ENCODE assay signal across 9 cellular contexts in the genomic region with DNA sequence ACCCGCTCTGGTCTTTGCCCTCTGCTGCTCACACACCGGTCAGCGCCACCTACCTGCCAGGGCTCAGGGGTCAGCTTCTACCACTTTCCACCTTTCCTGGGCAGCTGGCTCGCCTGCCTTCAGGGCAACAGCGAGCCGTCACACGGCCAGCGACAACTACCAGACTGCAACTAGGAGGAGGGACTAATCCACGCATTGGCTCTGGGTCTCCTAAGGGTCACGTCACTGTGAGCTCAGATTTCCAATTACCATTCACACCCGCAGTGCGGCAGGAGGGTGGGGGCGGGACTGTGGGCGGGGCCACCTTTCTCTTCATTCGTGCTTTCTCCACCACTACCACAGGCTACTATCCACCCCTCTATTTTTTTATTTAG. TPM values are rescaled to one million over a fixed set of nuclear protein-coding genes. Genes with fewer than 3 reads are reported as not detected.
DNase-seq lines count a peak whose midpoint lies in the region; ATAC-seq and TF ChIP-seq lines count a peak whose summit lies in the region.
"Had no signal": no experiment of that assay in that cellular context is flagged by ENCODE, and none has a peak within 500 bp of the region (broad histone marks: within the 10 kb centered on the region; RNA-seq: fewer than 3 reads in every experiment).

A gene (minus strand): TSS at position 172 of the 374 bp plus-strand sequence. CDS start 1,712 bp downstream, outside the sequence.

- H3K27ac Mint-ChIP-seq in CD8-positive, alpha-beta memory T cell, result peak within 1 kb of the TSS; percentile 92 to 100 (median 97)
- H3K27ac Mint-ChIP-seq in immature natural killer cell, result peak within 1 kb of the TSS; percentile 61 to 93 (median 88)

- 0 to 4% methylated on average over 7 to 12 of the region's 15 CpGs for WGBS in body of pancreas, 2 donors

- no peak for TF ChIP-seq EP300 in Ishikawa (IDR thresholded peaks at IDR 0.05; ENCODE audit: borderline replicate concordance)

- H3K4me1 ChIP-seq in CD8-positive, alpha-beta memory T cell (ENCODE audit: insufficient read depth, low read length), result peaks cover 3% of the 10 kb centered on the region
- peaks cover 7% of the 10 kb centered on the region for H3K4me1 ChIP-seq in body of pancreas

- peaks cover 5 to 8% of the 10 kb centered on the region in 2 donors for H3K27me3 Mint-ChIP-seq in CD8-positive, alpha-beta memory T cell
- H3K27me3 Mint-ChIP-seq in immature natural killer cell (ENCODE audit: low read depth in 3 of 3), result peaks cover 2 to 17% (median 7%) of the 10 kb centered on the region in 3 donors

- peak within 1 kb of the TSS; percentile 61 for H3K27ac ChIP-seq in CD8-positive, alpha-beta memory T cell (ENCODE audit: low read depth, low read length)
- H3K27ac ChIP-seq in body of pancreas, result peak within 1 kb of the TSS; percentile 67 to 88 (median 86)
- H3K27ac ChIP-seq: HL-60 had no signal

- H3K4me1 Mint-ChIP-seq in CD8-positive, alpha-beta memory T cell, result peaks cover 7 to 18% (median 12%) of the 10 kb centered on the region in 3 donors
- H3K4me1 Mint-ChIP-seq in immature natural killer cell, result peaks cover 12 to 22% of the 10 kb centered on the region in 2 donors

- H3K36me3 ChIP-seq in CD8-positive, alpha-beta memory T cell (ENCODE audit: insufficient read depth, low read length), result no peaks in the 10 kb centered on the region
- H3K36me3 ChIP-seq in body of pancreas (replicated peaks in 1 of 2; ENCODE audit: insufficient read depth in 1 of 2, low read depth in 2 of 2), result no peaks in the 10 kb centered on the region

- intact Hi-C loops in body of pancreas (cut with DNase I), result no loop called here

- no peaks in the 10 kb centered on the region for H3K9me3 ChIP-seq in CD8-positive, alpha-beta memory T cell (ENCODE audit: low read length)
- no peaks in the 10 kb centered on the region for H3K9me3 ChIP-seq in body of pancreas

- peak within 1 kb of the TSS; percentile 90 to 98 (median 97) for H3K4me3 Mint-ChIP-seq in CD8-positive, alpha-beta memory T cell
- H3K4me3 Mint-ChIP-seq in immature natural killer cell, result peak within 1 kb of the TSS; percentile 91 to 98 (median 92)

- POLR2A ChIA-PET in CD8-positive, alpha-beta memory T cell (lab: Charles Lee), result interaction anchor here (2.1 kb wide), 1 partner anchor 224 kb away, joined by 8 read pairs; a partner anchor contains a TSS

- no peaks in the 10 kb centered on the region for H3K27me3 ChIP-seq in CD8-positive, alpha-beta memory T cell (ENCODE audit: insufficient read depth, low read length, poor library complexity, severe bottlenecking)
- H3K27me3 ChIP-seq in body of pancreas, result no peaks in the 10 kb centered on the region

- no peak for TF ChIP-seq RAD21 in Ishikawa (IDR thresholded peaks at IDR 0.05; ENCODE audit: low read depth)

- H3K36me3 Mint-ChIP-seq in CD8-positive, alpha-beta memory T cell, result peaks cover 0 to 2% (median 0%) of the 10 kb centered on the region in 3 donors
- peaks cover 0 to 4% (median 0%) of the 10 kb centered on the region in 3 donors for H3K36me3 Mint-ChIP-seq in immature natural killer cell

- H3K4me3 ChIP-seq in CD8-positive, alpha-beta memory T cell (ENCODE audit: low read length), result peak within 1 kb of the TSS; percentile 75
- H3K4me3 ChIP-seq in body of pancreas, result peak within 1 kb of the TSS; percentile 9 to 28

- DNase-seq in CD8-positive, alpha-beta memory T cell, result peak; percentile 18 to 71 (median 51)
- peak; percentile 19 to 73 (median 54) for DNase-seq in T-helper 1 cell
- peak; percentile 76 to 88 (median 85) for DNase-seq in body of pancreas
- DNase-seq in immature natural killer cell, result peak; percentile 25 to 46 (median 38)
- DNase-seq in stimulated activated CD4-positive, alpha-beta T cell treated with anti-CD3 and anti-CD28 coated beads, Interleukin-12 subunit alpha, Interleukin-12 subunit beta, amount 100 ng/mL, for 4 hours, result peak; percentile 37

- peak; percentile 77 to 92 (median 89) for TF ChIP-seq POLR2A in body of pancreas (IDR thresholded peaks at IDR 0.05)

- TF ChIP-seq CTCF in body of pancreas (IDR thresholded peaks at IDR 0.05), result no peak

- H3K9me3 Mint-ChIP-seq in CD8-positive, alpha-beta memory T cell, result no peaks in the 10 kb centered on the region
- peaks cover 0 to 1% (median 0%) of the 10 kb centered on the region in 6 donors for H3K9me3 Mint-ChIP-seq in immature natural killer cell

- CTCF ChIA-PET in CD8-positive, alpha-beta memory T cell (lab: Charles Lee), result no interaction called here

- ATAC-seq in GM21390 (IDR thresholded peaks at IDR 0.05; ENCODE audit: unreplicated experiment) (peak; percentile 98), body of pancreas (peak; percentile 99), GM21515 (IDR thresholded peaks at IDR 0.05; ENCODE audit: unreplicated experiment) (no peak)

TF ChIP-seq in Ishikawa, 13 proteins besides CTCF, POLR2A, EP300 and RAD21:
- TF ChIP-seq EGR1 (IDR thresholded peaks at IDR 0.05) (no peak), CREB1 (IDR thresholded peaks at IDR 0.05; ENCODE audit: low read depth) (0 out of 2 replicates have a peak, but pooled peaks have one; percentile 19)
- TF ChIP-seq, protein P1, sequence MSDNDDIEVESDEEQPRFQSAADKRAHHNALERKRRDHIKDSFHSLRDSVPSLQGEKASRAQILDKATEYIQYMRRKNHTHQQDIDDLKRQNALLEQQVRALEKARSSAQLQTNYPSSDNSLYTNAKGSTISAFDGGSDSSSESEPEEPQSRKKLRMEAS (IDR thresholded peaks at IDR 0.05), result 0 out of 2 replicates have a peak, but pooled peaks have one; percentile 16

RNA-seq across cellular contexts. Expression of the gene that starts here (rescaled TPM):
- total RNA-seq in CD8-positive, alpha-beta memory T cell, result 1 to 10 TPM; 1.5 to 2.0 TPM
- 5.8 TPM for polyA plus RNA-seq in CD8-positive, alpha-beta memory T cell
- 1 to 10 TPM; 4.3 to 7.0 TPM for total RNA-seq in body of pancreas
- polyA plus RNA-seq in immature natural killer cell, result 1 to 10 TPM; 1.9 to 5.3 (median 4.2) TPM
